10 cellular contexts compared by ENCODE assay signal in the genomic region with DNA sequence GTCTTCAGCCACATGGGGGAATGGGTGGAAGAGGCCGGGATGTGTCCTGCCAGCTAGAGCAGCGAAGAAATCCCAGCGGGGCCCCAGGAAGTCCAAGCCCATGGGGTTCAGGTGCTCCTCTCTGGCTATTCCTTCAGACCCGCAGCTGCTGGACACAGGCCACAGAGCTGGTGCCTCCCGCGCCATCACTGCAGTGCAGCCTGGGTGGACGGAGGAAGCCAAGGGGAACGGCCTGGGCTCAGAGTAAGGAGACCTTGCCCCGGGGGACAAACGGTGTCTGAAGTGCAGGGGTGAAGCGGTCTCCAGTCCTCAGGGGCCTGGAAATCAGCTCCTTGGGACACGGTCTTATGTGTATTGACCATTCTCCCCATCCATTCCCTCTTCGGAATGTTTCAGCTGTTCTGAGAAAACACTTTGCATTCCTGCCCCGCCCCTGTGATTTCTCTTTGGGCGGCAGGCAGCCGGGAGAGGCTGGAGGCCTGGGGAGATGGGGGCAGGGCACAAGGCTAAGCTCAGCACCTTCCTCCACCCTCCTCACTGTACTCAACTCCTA. TPM values are rescaled to one million over a fixed set of nuclear protein-coding genes. Genes with fewer than 3 reads are reported as not detected.
A peak's percentile ranks its signal among the peaks of the same experiment; 100 is the strongest.
DNase-seq lines count a peak whose midpoint lies in the region; ATAC-seq, FAIRE-seq and TF ChIP-seq lines count a peak whose summit lies in the region.
"Had no signal": no experiment of that assay in that cellular context is flagged by ENCODE, and none has a peak within 500 bp of the region (broad histone marks: within the 10 kb centered on the region; RNA-seq: fewer than 3 reads in every experiment).

No MANE protein-coding gene starts in this region.

- H3K9me3 Mint-ChIP-seq in glutamatergic neuron (ENCODE audit: unreplicated experiment) = peaks cover 7% of the 10 kb centered on the region
- H3K9me3 Mint-ChIP-seq: stimulated activated naive CD8-positive, alpha-beta T cell treated with anti-CD3 and anti-CD28 coated beads, Interleukin-15, Interleukin-2, amounts not matched to agents 100 ng/mL and 50 ng/mL, for 24 hours had no signal

- H3K27me3 Mint-ChIP-seq in glutamatergic neuron (ENCODE audit: unreplicated experiment) = peaks cover 10% of the 10 kb centered on the region
- H3K27me3 Mint-ChIP-seq: stimulated activated naive CD8-positive, alpha-beta T cell treated with anti-CD3 and anti-CD28 coated beads, Interleukin-15, Interleukin-2, amounts not matched to agents 100 ng/mL and 50 ng/mL, for 24 hours had no signal

- peaks cover 11% of the 10 kb centered on the region for H3K36me3 ChIP-seq in mesodermal cell (ENCODE audit: control insufficient read depth, insufficient read depth, low read length)
- no peaks in the 10 kb centered on the region for H3K36me3 ChIP-seq in transverse colon

- in situ Hi-C loops in transverse colon (cut with MboI; ENCODE audit: low pct_ligation_motif_present in 1 of 4, low pct_unique_long_range_greater_than_20kb in 1 of 4, low sequenced_read_pairs in 3 of 4) = no loop called here

- H3K27me3 ChIP-seq in transverse colon = no peaks in the 10 kb centered on the region

- H3K4me3 ChIP-seq in epithelial cell of esophagus (ENCODE audit: low read length) (no peak overlapping the region), mesodermal cell (ENCODE audit: extremely low read depth, insufficient read depth, low read length, poor library complexity, severe bottlenecking) (no peak overlapping the region), transverse colon (no peak overlapping the region)

- peaks cover 4% of the 10 kb centered on the region for H3K4me1 Mint-ChIP-seq in glutamatergic neuron (ENCODE audit: low read depth, unreplicated experiment)

- TF ChIP-seq CTCF in epithelial cell of esophagus (IDR thresholded peaks at IDR 0.05; ENCODE audit: insufficient read depth, low read depth, low read length, missing control alignments) (no peak), transverse colon (IDR thresholded peaks at IDR 0.05) (no peak), glutamatergic neuron (IDR thresholded peaks at IDR 0.05; ENCODE audit: partially characterized antibody, unreplicated experiment) (no peak), D721Med (IDR thresholded peaks at IDR 0.05; ENCODE audit: insufficient read depth, missing control alignments) (no peak)

- H3K4me1 ChIP-seq in mesodermal cell (ENCODE audit: control insufficient read depth, insufficient read depth, low read length, poor library complexity, severe bottlenecking) (peaks cover 35% of the 10 kb centered on the region), transverse colon (peaks cover 48 to 66% (median 56%) of the 10 kb centered on the region in 4 donors)

- no peak for FAIRE-seq in D721Med (lab: Jason Lieb, UNC)

- ATAC-seq in HG02588 (IDR thresholded peaks at IDR 0.05; ENCODE audit: unreplicated experiment) = no peak

- DNase-seq in NCI-H2227 (lab: John Stamatoyannopoulos, UW; ENCODE audit: unreplicated experiment) (peak; percentile 23), epithelial cell of esophagus (ENCODE audit: low read depth) (peak; percentile 52), transverse colon (peak; percentile 66), glutamatergic neuron (no peak), D721Med (ENCODE audit: insufficient read length, low spot score) (no peak)
- no peak for DNase-seq in activated naive CD4-positive, alpha-beta T cell (lab: John Stamatoyannopoulos, UW)
- DNase-seq: activated effector memory CD4-positive, alpha-beta T cell treated with Interleukin-2 at 50 U/mL for 16 hours had no signal

- no peaks in the 10 kb centered on the region for H3K9me3 ChIP-seq in mesodermal cell (ENCODE audit: control insufficient read depth, low read length)
- H3K9me3 ChIP-seq in transverse colon = no peaks in the 10 kb centered on the region

- 17 to 23% methylated on average over 11 to 14 of the region's 16 CpGs for WGBS in mesodermal cell (ENCODE audit: insufficient coverage in 2 of 2), 2 experiments
- WGBS in transverse colon (ENCODE audit: low coverage in 1 of 2), 2 donors = 19 to 42% methylated on average over 6 to 10 of the region's 16 CpGs

- no peak overlapping the region for H3K4me3 Mint-ChIP-seq in glutamatergic neuron (ENCODE audit: unreplicated experiment)
- H3K4me3 Mint-ChIP-seq: stimulated activated naive CD8-positive, alpha-beta T cell treated with anti-CD3 and anti-CD28 coated beads, Interleukin-15, Interleukin-2, amounts not matched to agents 100 ng/mL and 50 ng/mL, for 24 hours had no signal

- TF ChIP-seq EP300 in transverse colon (IDR thresholded peaks at IDR 0.05; ENCODE audit: low read depth) = no peak

- H3K27ac Mint-ChIP-seq in glutamatergic neuron (ENCODE audit: unreplicated experiment) = no peak overlapping the region
- H3K27ac Mint-ChIP-seq: stimulated activated naive CD8-positive, alpha-beta T cell treated with anti-CD3 and anti-CD28 coated beads, Interleukin-15, Interleukin-2, amounts not matched to agents 100 ng/mL and 50 ng/mL, for 24 hours had no signal

- peak overlapping the region; percentile 79 for H3K27ac ChIP-seq in mesodermal cell (ENCODE audit: low read depth, low read length, severe bottlenecking)
- peak overlapping the region; percentile 82 to 92 (median 84) for H3K27ac ChIP-seq in transverse colon

- intact Hi-C loops in transverse colon (cut with DNase I; ENCODE audit: low total_unique reads) = no loop called here

- TF ChIP-seq POLR2A in transverse colon (IDR thresholded peaks at IDR 0.05) = no peak

- H3K36me3 Mint-ChIP-seq in glutamatergic neuron (ENCODE audit: unreplicated experiment) = no peaks in the 10 kb centered on the region

RNA-seq across cellular contexts. Expression of a gene that starts 18.4 kb away (rescaled TPM):
- 8.8 TPM for polyA plus RNA-seq in mesodermal cell (2013, experiment 1 of 2)
- polyA plus RNA-seq in mesodermal cell (2013, experiment 2 of 2) = 8.8 TPM
- total RNA-seq in transverse colon = 100 to 1,000 TPM in 1 of 4 donors, 10 to 100 TPM in 3; 42.8 to 141 (median 48.3) TPM
- 83.2 TPM for total RNA-seq in glutamatergic neuron (ENCODE audit: unreplicated experiment)

RNA-seq across cellular contexts. Expression of a gene that starts 18.7 kb away (rescaled TPM):
- 37.3 TPM for polyA plus RNA-seq in mesodermal cell (2013, experiment 1 of 2)
- 30.5 TPM for polyA plus RNA-seq in mesodermal cell (2013, experiment 2 of 2)
- total RNA-seq in transverse colon = 100 to 1,000 TPM in 1 of 4 donors, 10 to 100 TPM in 3; 14.0 to 184 (median 30.7) TPM
- 94.3 TPM for total RNA-seq in glutamatergic neuron (ENCODE audit: unreplicated experiment)

RNA-seq across cellular contexts. Expression of a gene that starts 25.3 kb away (rescaled TPM):
- 0.37 TPM for polyA plus RNA-seq in mesodermal cell (2013, experiment 1 of 2)
- 0.46 TPM for polyA plus RNA-seq in mesodermal cell (2013, experiment 2 of 2)
- total RNA-seq in transverse colon (under 1 TPM in 1 of 4 donors, not detected in 3; 0.48 TPM), glutamatergic neuron (ENCODE audit: unreplicated experiment) (not detected)

RNA-seq across cellular contexts. Expression of a gene that starts 51.4 kb away (rescaled TPM):
- polyA plus RNA-seq in mesodermal cell (2013, experiment 1 of 2) = 46.7 TPM
- polyA plus RNA-seq in mesodermal cell (2013, experiment 2 of 2) = 37.3 TPM
- total RNA-seq in transverse colon = 10 to 100 TPM in 3 of 4 donors, 1 to 10 TPM in 1; 1.2 to 27.0 (median 22.7) TPM
- total RNA-seq in glutamatergic neuron (ENCODE audit: unreplicated experiment) = 6.1 TPM

Comparison
In these comparisons a context has a peak if more than half of its experiments do, and no peak if none do; other contexts are left out.
1. DNase-seq: peak in NCI-H2227 (single experiment), epithelial cell of esophagus (single experiment) and transverse colon (single experiment); none in glutamatergic neuron (single experiment), D721Med (single experiment) and activated naive CD4-positive, alpha-beta T cell (0 of 4).